In the genomic region with DNA sequence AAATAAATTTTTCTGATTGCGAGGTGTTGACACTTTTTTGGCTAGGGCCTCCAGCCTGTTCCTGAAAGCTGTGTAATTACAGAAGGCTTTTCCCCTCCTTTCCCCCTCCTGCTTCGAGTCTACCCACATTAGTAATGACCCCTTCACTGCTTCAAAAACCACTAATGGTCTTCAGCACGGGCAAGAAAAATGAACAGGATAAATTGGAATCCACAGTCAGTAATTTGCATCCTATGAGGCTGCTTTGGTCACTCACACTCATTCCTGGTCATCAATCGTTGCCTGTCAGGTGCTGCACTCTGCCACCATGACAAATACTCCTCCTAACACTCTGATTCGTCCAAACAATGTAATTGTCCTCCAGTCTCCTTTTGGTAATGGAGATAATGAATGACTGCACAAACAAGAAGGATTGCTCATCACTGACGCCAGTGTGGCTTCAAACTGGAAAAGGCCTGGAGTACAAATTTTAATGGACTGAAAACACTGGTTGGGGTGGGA, we compare ENCODE assay signal across 9 cellular contexts.
DNase-seq lines count a peak whose midpoint lies in the region; ATAC-seq and TF ChIP-seq lines count a peak whose summit lies in the region.
"Had no signal": no experiment of that assay in that cellular context is flagged by ENCODE, and none has a peak within 500 bp of the region (broad histone marks: within the 10 kb centered on the region; RNA-seq: fewer than 3 reads in every experiment).

No MANE protein-coding gene starts in this region.

- no peak overlapping the region for H3K27ac ChIP-seq in caudate nucleus (ENCODE audit: low read depth, low read length)
- H3K27ac ChIP-seq: prostate gland had no signal

- H3K4me1 ChIP-seq in BE2C, result peaks cover 30% of the 10 kb centered on the region
- H3K4me1 ChIP-seq: prostate gland had no signal

- H3K4me3 ChIP-seq in BE2C (ENCODE audit: low read depth, low read length), result no peak overlapping the region
- H3K4me3 ChIP-seq: prostate gland had no signal

- DNase-seq in BE2C (peak; percentile 6), M059J (ENCODE audit: low read depth) (peak; percentile 88), amniotic epithelial cell (ENCODE audit: low read depth) (peak; percentile 91), islet precursor cell (peak; percentile 87), GM10248 (ENCODE audit: extremely low spot score) (no peak), caudate nucleus (lab: John Stamatoyannopoulos, UW) (no peak), HUDEP-2 (lab: John Stamatoyannopoulos, UW; ENCODE audit: unreplicated experiment in 76 of 76) (no peak)

- H3K27me3 ChIP-seq in BE2C, result no peaks in the 10 kb centered on the region

- no peak for ATAC-seq in GM19467 (IDR thresholded peaks at IDR 0.05; ENCODE audit: unreplicated experiment)

- TF ChIP-seq CTCF in BE2C (IDR thresholded peaks at IDR 0.05; ENCODE audit: low read depth, low read length) (no peak), GM10248 (IDR thresholded peaks at IDR 0.05; ENCODE audit: control extremely low read depth, extremely low read depth, low read depth, missing control alignments) (no peak)

- CTCF ChIA-PET in GM10248 (lab: Yijun Ruan, JAX), result no interaction called here

- peaks cover 17% of the 10 kb centered on the region for H3K36me3 ChIP-seq in BE2C

- no peaks in the 10 kb centered on the region for H3K9me3 ChIP-seq in BE2C
- H3K9me3 ChIP-seq: prostate gland had no signal

- POLR2A ChIA-PET in GM10248 (lab: Yijun Ruan, JAX), result no interaction called here

Comparison
In these comparisons a context has a peak if more than half of its experiments do, and no peak if none do; other contexts are left out.
1. DNase-seq: peak in BE2C (single experiment), M059J (single experiment), amniotic epithelial cell (single experiment) and islet precursor cell (single experiment); none in GM10248 (single experiment), caudate nucleus (0 of 61) and HUDEP-2 (0 of 76).